In the genomic region with DNA sequence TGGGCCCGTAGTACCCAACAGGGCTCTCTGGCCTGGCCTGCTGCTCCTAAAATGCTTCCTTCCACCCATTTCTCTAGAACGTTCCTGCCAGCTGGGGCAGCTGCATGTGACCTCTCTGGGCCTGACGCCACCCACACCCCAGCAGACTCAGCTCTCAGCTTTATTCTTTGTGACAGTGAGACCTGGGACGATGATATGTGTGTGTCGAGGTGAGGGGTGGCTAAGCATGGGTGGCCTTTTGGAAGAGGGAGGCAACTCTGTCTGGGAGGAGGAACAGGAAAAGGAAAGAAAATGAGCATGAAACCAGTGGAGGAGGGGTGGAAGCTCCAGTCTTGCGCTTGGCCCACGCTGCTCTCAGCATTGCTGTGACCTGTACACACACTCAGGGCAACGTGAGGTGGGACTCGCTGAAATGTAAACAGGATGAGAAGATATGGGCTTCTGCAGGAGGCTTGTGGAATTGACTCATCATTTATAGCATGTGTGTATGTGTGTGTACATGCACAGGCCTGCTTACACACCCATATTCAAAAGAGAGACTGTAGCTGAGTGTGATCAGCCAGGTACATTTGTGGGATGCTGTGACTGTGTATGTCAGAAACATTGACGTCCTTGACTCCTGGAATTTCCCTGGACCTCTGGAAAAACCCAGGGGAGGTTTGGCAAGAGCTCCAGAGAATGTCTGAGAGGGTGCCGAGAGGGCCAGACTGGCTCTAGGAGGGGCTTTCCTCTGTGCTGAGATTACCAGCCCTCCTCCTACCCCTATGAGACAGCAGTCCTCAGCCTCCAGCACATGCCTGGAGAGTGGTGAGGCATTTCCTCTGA, we compare ENCODE assay signal across 11 cellular contexts.
A peak's percentile ranks its signal among the peaks of the same experiment; 100 is the strongest.
DNase-seq lines count a peak whose midpoint lies in the region; ATAC-seq lines count a peak whose summit lies in the region.
"Had no signal": no experiment of that assay in that cellular context is flagged by ENCODE, and none has a peak within 500 bp of the region (broad histone marks: within the 10 kb centered on the region; RNA-seq: fewer than 3 reads in every experiment).

No MANE protein-coding gene starts in this region.

- no peaks in the 10 kb centered on the region for H3K27me3 Mint-ChIP-seq in stimulated activated naive CD8-positive, alpha-beta T cell treated with anti-CD3 and anti-CD28 coated beads, Interleukin-15, amount 100 ng/mL, for 72 hours

- no peak overlapping the region for H3K4me3 Mint-ChIP-seq in stimulated activated naive CD8-positive, alpha-beta T cell treated with anti-CD3 and anti-CD28 coated beads, Interleukin-15, amount 100 ng/mL, for 72 hours
- H3K4me3 Mint-ChIP-seq: WTC11 had no signal

- peaks cover 15% of the 10 kb centered on the region for H3K4me1 Mint-ChIP-seq in stimulated activated naive CD8-positive, alpha-beta T cell treated with anti-CD3 and anti-CD28 coated beads, Interleukin-15, amount 100 ng/mL, for 72 hours

- no peaks in the 10 kb centered on the region for H3K9me3 Mint-ChIP-seq in stimulated activated naive CD8-positive, alpha-beta T cell treated with anti-CD3 and anti-CD28 coated beads, Interleukin-15, amount 100 ng/mL, for 72 hours
- H3K9me3 Mint-ChIP-seq: WTC11 had no signal

- DNase-seq in NCI-H226 (peak; percentile 90), glomerular endothelial cell (ENCODE audit: extremely low read depth, low read depth, low spot score) (peak; percentile 22), HuH-7 (ENCODE audit: low spot score) (no peak), epidermal melanocyte (ENCODE audit: insufficient read length, low spot score) (no peak), DMS153 treated with DMSO at 0.1 percent for 48 hours (lab: John Stamatoyannopoulos, UW; ENCODE audit: unreplicated experiment) (no peak)
- no peak for DNase-seq in stimulated activated naive CD8-positive, alpha-beta T cell treated with anti-CD3 and anti-CD28 coated beads, Interleukin-15, amount 100 ng/mL, for 72 hours
- no peak for DNase-seq in stimulated activated CD8-positive, alpha-beta memory T cell treated with anti-CD3 and anti-CD28 coated beads, Interleukin-4, amount 100 ng/mL, for 48 hours
- DNase-seq: cortex of kidney, occipital lobe had no signal

- ATAC-seq in GM21390 (IDR thresholded peaks at IDR 0.05; ENCODE audit: unreplicated experiment): peak; percentile 43
- ATAC-seq in stimulated activated naive CD8-positive, alpha-beta T cell treated with anti-CD3 and anti-CD28 coated beads, Interleukin-15, amount 100 ng/mL, for 72 hours: peak; percentile 44
- ATAC-seq: WTC11 had no signal

- peak overlapping the region in 1 of 2 donors; percentile 25 for H3K27ac Mint-ChIP-seq in stimulated activated naive CD8-positive, alpha-beta T cell treated with anti-CD3 and anti-CD28 coated beads, Interleukin-15, amount 100 ng/mL, for 72 hours
- H3K27ac Mint-ChIP-seq: WTC11 had no signal

Comparison
In these comparisons a context has a peak if more than half of its experiments do, and no peak if none do; other contexts are left out.
1. DNase-seq: peak in NCI-H226 (single experiment) and glomerular endothelial cell (single experiment); none in stimulated activated naive CD8-positive, alpha-beta T cell treated with anti-CD3 and anti-CD28 coated beads, Interleukin-15, amount 100 ng/mL, for 72 hours (0 of 2), stimulated activated CD8-positive, alpha-beta memory T cell treated with anti-CD3 and anti-CD28 coated beads, Interleukin-4, amount 100 ng/mL, for 48 hours (single experiment), HuH-7 (single experiment), epidermal melanocyte (single experiment) and DMS153 treated with DMSO at 0.1 percent for 48 hours (single experiment).